ENCODE assay signal across 9 cellular contexts in genomic region chr6:170152989-170153388, GRCh38.
A peak's percentile ranks its signal among the peaks of the same experiment; 100 is the strongest.
DNase-seq lines count a peak whose midpoint lies in the region; FAIRE-seq and TF ChIP-seq lines count a peak whose summit lies in the region.
"Had no signal": no experiment of that assay in that cellular context is flagged by ENCODE, and none has a peak within 500 bp of the region (broad histone marks: within the 10 kb centered on the region; RNA-seq: fewer than 3 reads in every experiment).

No MANE protein-coding gene starts in this region.

- no peak for TF ChIP-seq CTCF in retinal pigment epithelial cell (conservative IDR thresholded peaks at IDR 0.05; ENCODE audit: low read depth, low read length)

- H3K27ac ChIP-seq in HUES6 (ENCODE audit: low read depth, low read length): peak overlapping the region; percentile 73; the same call in 1 of the 2 replicates
- H3K27ac ChIP-seq: GM23248 had no signal

- intact Hi-C loops in head of caudate nucleus (cut with DNase I): no loop called here

- H3K36me3 ChIP-seq in HUES6 (ENCODE audit: control insufficient read depth, insufficient read depth, low read length): no peaks in the 10 kb centered on the region

- H3K27me3 ChIP-seq in HUES6 (ENCODE audit: control insufficient read depth, insufficient read depth, low read length): peaks cover 8% of the 10 kb centered on the region

- peak overlapping the region; percentile 77 for H3K9ac ChIP-seq in HUES6 (ENCODE audit: low read length)
- H3K9ac ChIP-seq: GM23248 had no signal

- no peak for TF ChIP-seq POLR2A in GM12891 (IDR thresholded peaks at IDR 0.05; ENCODE audit: low read depth, low read length)

- DNase-seq in NCI-H748 treated with DMSO at 0.1 percent for 48 hours (lab: John Stamatoyannopoulos, UW): peak; percentile 58
- peak in 34 of 42 donors; percentile 36 to 85 (median 56) for DNase-seq in head of caudate nucleus
- peak; percentile 32 for DNase-seq in retinal pigment epithelial cell (ENCODE audit: low read depth)
- no peak for DNase-seq in stimulated activated naive CD4-positive, alpha-beta T cell treated with Interleukin-2 at 50 U/mL for 16 hours (lab: John Stamatoyannopoulos, UW)
- no peak for DNase-seq in GM12891 (ENCODE audit: insufficient read length, low spot score)
- DNase-seq in activated gamma-delta T cell (lab: John Stamatoyannopoulos, UW): no peak
- DNase-seq in occipital lobe (lab: John Stamatoyannopoulos, UW): no peak
- DNase-seq: GM23248 had no signal

- no peak for FAIRE-seq in GM12891 (lab: Jason Lieb, UNC)

- H3K4me3 ChIP-seq in HUES6 (ENCODE audit: low read depth, low read length) (no peak overlapping the region), retinal pigment epithelial cell (ENCODE audit: low read length) (no peak overlapping the region)
- H3K4me3 ChIP-seq: GM23248 had no signal

- H3K9me3 ChIP-seq in HUES6 (ENCODE audit: control insufficient read depth, insufficient read depth, low read depth, low read length): no peaks in the 10 kb centered on the region

- peaks cover 30% of the 10 kb centered on the region for H3K4me1 ChIP-seq in HUES6 (ENCODE audit: control insufficient read depth, insufficient read depth, low read length)

TF ChIP-seq in GM12891, 5 proteins besides CTCF, POLR2A, EP300 and RAD21:
- no peak for TF ChIP-seq POU2F2 (IDR thresholded peaks at IDR 0.05; ENCODE audit: low read depth, low read length)
- TF ChIP-seq PAX5 (IDR thresholded peaks at IDR 0.05; ENCODE audit: insufficient read depth, low read length, severe bottlenecking): no peak
- TF ChIP-seq TAF1 (IDR thresholded peaks at IDR 0.05; ENCODE audit: low read depth, low read length): no peak
- TF ChIP-seq POLR2AphosphoS5 (IDR thresholded peaks at IDR 0.05; ENCODE audit: low read depth, low read length): no peak
- TF ChIP-seq SPI1 (IDR thresholded peaks at IDR 0.05; ENCODE audit: low read depth, low read length): no peak

Comparison
In these comparisons a context has a peak if more than half of its experiments do, and no peak if none do; other contexts are left out.
1. DNase-seq: peak in NCI-H748 treated with DMSO at 0.1 percent for 48 hours (single experiment), head of caudate nucleus (34 of 42) and retinal pigment epithelial cell (single experiment); none in stimulated activated naive CD4-positive, alpha-beta T cell treated with Interleukin-2 at 50 U/mL for 16 hours (single experiment), GM12891 (single experiment), activated gamma-delta T cell (single experiment) and occipital lobe (single experiment).